In genomic region chr10:68167271-68167670, GRCh38 we compare ENCODE assay signal across 22 cellular contexts. TPM values are rescaled to one million over a fixed set of nuclear protein-coding genes. Genes with fewer than 3 reads are reported as not detected.
A peak's percentile ranks its signal among the peaks of the same experiment; 100 is the strongest.
DNase-seq lines count a peak whose midpoint lies in the region; ATAC-seq, FAIRE-seq and TF ChIP-seq lines count a peak whose summit lies in the region.
"Had no signal": no experiment of that assay in that cellular context is flagged by ENCODE, and none has a peak within 500 bp of the region (broad histone marks: within the 10 kb centered on the region; RNA-seq: fewer than 3 reads in every experiment).

No MANE protein-coding gene starts in this region.

- no peaks in the 10 kb centered on the region for H3K27me3 ChIP-seq in gastrocnemius medialis

- in situ Hi-C loops in gastrocnemius medialis (cut with MboI; ENCODE audit: low sequenced_read_pairs in 4 of 4) = loop anchor here in 1 of 4 donors (10.0 kb wide), 1 partner anchor 312 kb away; no protein-coding TSS in a partner anchor

- TF ChIP-seq CTCF in gastrocnemius medialis (IDR thresholded peaks at IDR 0.05 in 4 of 5, conservative IDR thresholded peaks at IDR 0.05 in 1 of 5) = no peak

- ATAC-seq in gastrocnemius medialis = no peak
- ATAC-seq in T-cell (replicated peaks in 1 of 4) = no peak
- ATAC-seq: GM23338, PC-3, SK-N-SH treated with all-trans-retinoic acid at 6 μM for 48 hours had no signal

- no peaks in the 10 kb centered on the region for H3K9me3 ChIP-seq in gastrocnemius medialis

- H3K36me3 ChIP-seq in gastrocnemius medialis = peaks cover 0 to 82% of the 10 kb centered on the region in 2 donors

- DNase-seq in GM18507 (ENCODE audit: extremely low spot score, insufficient read length, low read depth) (no peak), amniotic epithelial cell (ENCODE audit: low read depth) (peak; percentile 54), fibroblast of peridontal ligament (ENCODE audit: extremely low read depth) (peak; percentile 58), renal cortical epithelial cell (ENCODE audit: low read depth) (peak; percentile 45), caudate nucleus (lab: John Stamatoyannopoulos, UW) (no peak), gastrocnemius medialis (no peak), SKM-1 (lab: John Stamatoyannopoulos, UW; ENCODE audit: unreplicated experiment) (no peak), T-cell (no peak)
- DNase-seq: DMS79 treated with DMSO at 0.1 percent for 48 hours, KBM-7, NCI-H1105 treated with DMSO at 0.1 percent for 48 hours, NCI-H1694, NCI-H2081 treated with DMSO at 0.1 percent for 48 hours, NCI-H774, PC-3, SIG-M5 had no signal

- H3K4me3 Mint-ChIP-seq in T-cell = no peak overlapping the region
- H3K4me3 Mint-ChIP-seq: CD14-positive monocyte, GM23338 had no signal

- no peak overlapping the region for H3K27ac Mint-ChIP-seq in T-cell
- H3K27ac Mint-ChIP-seq: CD14-positive monocyte, GM23338 had no signal

- H3K4me1 Mint-ChIP-seq in T-cell = no peaks in the 10 kb centered on the region
- H3K4me1 Mint-ChIP-seq: CD14-positive monocyte, GM23338 had no signal

- POLR2A ChIA-PET in T-cell (lab: Charles Lee) = no interaction called here

- TF ChIP-seq POLR2A in gastrocnemius medialis (IDR thresholded peaks at IDR 0.05) = no peak

- no peaks in the 10 kb centered on the region for H3K4me1 ChIP-seq in gastrocnemius medialis

- no peak overlapping the region for H3K27ac ChIP-seq in caudate nucleus (ENCODE audit: low read depth, low read length)
- peak overlapping the region in 1 of 4 donors; percentile 23 for H3K27ac ChIP-seq in gastrocnemius medialis
- H3K27ac ChIP-seq: RWPE1 had no signal

- H3K4me3 ChIP-seq in gastrocnemius medialis = no peak overlapping the region
- H3K4me3 ChIP-seq: GM23338 had no signal

- H3K36me3 Mint-ChIP-seq in T-cell = no peaks in the 10 kb centered on the region
- H3K36me3 Mint-ChIP-seq: CD14-positive monocyte had no signal

- FAIRE-seq in GM18507 (lab: Jason Lieb, UNC) = peak; percentile 39
- FAIRE-seq: GM19239 had no signal

- intact Hi-C loops in gastrocnemius medialis (cut with DNase I; ENCODE audit: low total_unique reads) = no loop called here

- peaks cover 0 to 1% of the 10 kb centered on the region in 2 donors for H3K27me3 Mint-ChIP-seq in T-cell

- H3K9me3 Mint-ChIP-seq in T-cell = no peaks in the 10 kb centered on the region

- CTCF ChIA-PET in T-cell (lab: Charles Lee) = interaction anchor here in 1 of 2 donors (0.5 kb wide), 1 partner anchor 689 kb away, joined by 7 read pairs; no protein-coding TSS in a partner anchor

RNA-seq across cellular contexts. Expression of gene MYPN, which starts 58.0 kb away (rescaled TPM):
- total RNA-seq in renal cortical epithelial cell (0.17 TPM in 1 of 2 replicates, not detected in the other), gastrocnemius medialis (100 to 1,000 TPM; 118 to 342 (median 193) TPM), T-cell (not detected)
- total RNA-seq: G401, GM23338 had no signal

Comparison
In these comparisons a context has a peak if more than half of its experiments do, and no peak if none do; other contexts are left out.
1. DNase-seq: peak in amniotic epithelial cell (single experiment), fibroblast of peridontal ligament (single experiment) and renal cortical epithelial cell (single experiment); none in GM18507 (single experiment), caudate nucleus (0 of 61), gastrocnemius medialis (0 of 2), SKM-1 (single experiment) and T-cell (0 of 34).
2. RNA of gene MYPN, which starts 58.0 kb away (total RNA-seq): 118 to 342 TPM in gastrocnemius medialis; 0.17 TPM in renal cortical epithelial cell and not detected in T-cell; every median in the first group is over 100 times any median in the second.